8 cellular contexts compared by ENCODE assay signal in genomic region chr7:140697447-140698143, GRCh38. TPM values are rescaled to one million over a fixed set of nuclear protein-coding genes. Genes with fewer than 3 reads are reported as not detected.
DNase-seq lines count a peak whose midpoint lies in the region; ATAC-seq, FAIRE-seq and TF ChIP-seq lines count a peak whose summit lies in the region.

No MANE protein-coding gene starts in this region.

- no peak for TF ChIP-seq CTCF in AG04449 (IDR thresholded peaks at IDR 0.05; ENCODE audit: insufficient read depth, low read length, missing control alignments)
- TF ChIP-seq CTCF in IMR-90 (conservative IDR thresholded peaks at IDR 0.05; ENCODE audit: low read depth, low read length), result no peak
- TF ChIP-seq CTCF in choroid plexus epithelial cell (conservative IDR thresholded peaks at IDR 0.05; ENCODE audit: low read depth, low read length), result no peak

- H3K4me1 ChIP-seq in IMR-90 (ENCODE audit: control insufficient read depth, insufficient read depth, low read length), result peaks cover 5% of the 10 kb centered on the region
- H3K4me1 ChIP-seq in muscle layer of colon (ENCODE audit: insufficient read depth, low read length), result peaks cover 19% of the 10 kb centered on the region

- H2BK120ac ChIP-seq in IMR-90 (ENCODE audit: low read depth, low read length), result peak overlapping the region; percentile 18; the same call in 1 of the 2 replicates

- peak overlapping the region; percentile 89 for H2AFZ ChIP-seq in IMR-90 (replicated peaks; ENCODE audit: low read length, poor library complexity)

- H3K4ac ChIP-seq in IMR-90 (ENCODE audit: low read depth, low read length), result peak overlapping the region; percentile 61

- FAIRE-seq in GM19239 (lab: Jason Lieb, UNC), result no peak

- in situ Hi-C loops in IMR-90 (cut with MboI; ENCODE audit: low sequenced_read_pairs), result no loop called here

- peak overlapping the region; percentile 93 for H2AK9ac ChIP-seq in IMR-90 (replicated peaks; ENCODE audit: low read depth, low read length, poor library complexity)

- peak overlapping the region; percentile 35; the same call in 1 of the 2 replicates for H2AK5ac ChIP-seq in IMR-90 (ENCODE audit: low read depth, low read length)

- intact Hi-C loops in IMR-90 (cut with micrococcal nuclease), result loop anchor here (2.0 to 10.0 kb wide), 2 partner anchors 223 to 227 kb away; partner anchors contain the start of gene BRAF

- H3K79me1 ChIP-seq in IMR-90 (ENCODE audit: low read depth in 1 of 2, low read length in 2 of 2), result peaks cover 13 to 37% of the 10 kb centered on the region in 2 experiments; a peak in 3 of 4 replicates

- no peak for ATAC-seq in IMR-90 (ENCODE audit: low read depth)

- no peak overlapping the region for H3K18ac ChIP-seq in IMR-90 (ENCODE audit: low read depth, low read length)

- DNase-seq in AG04449 (ENCODE audit: low read depth, low spot score), result no peak
- DNase-seq in IMR-90, result peak; percentile 64
- DNase-seq in choroid plexus epithelial cell (ENCODE audit: low read depth), result peak; percentile 46
- DNase-seq in middle frontal gyrus (ENCODE audit: extremely low spot score, low spot score), result no peak
- no peak for DNase-seq in NAMALWA (ENCODE audit: low spot score)
- no peak for DNase-seq in erythroblast (lab: John Stamatoyannopoulos, UW)
- DNase-seq in GM19239 (ENCODE audit: insufficient read length, low spot score), result no peak

- no peaks in the 10 kb centered on the region; the same call in 1 of the 2 replicates for H4K20me1 ChIP-seq in IMR-90 (ENCODE audit: insufficient read depth, low read length)

- no peaks in the 10 kb centered on the region for H3K9me3 ChIP-seq in IMR-90 (ENCODE audit: control insufficient read depth, insufficient read depth, low read length)
- H3K9me3 ChIP-seq in muscle layer of colon (ENCODE audit: low read length), result no peaks in the 10 kb centered on the region

- H3K56ac ChIP-seq in IMR-90 (ENCODE audit: extremely low read depth, insufficient read depth, low read length), result peak overlapping the region; percentile 70; the same call in 1 of the 2 replicates

- 54% methylated on average over 10 of the region's 24 CpGs; no CpG with 5 or more reads in 1 of the 2 experiments for WGBS in IMR-90 (ENCODE audit: extremely low coverage in 2 of 2, insufficient read length in 1 of 2), 2 experiments

- H2BK20ac ChIP-seq in IMR-90 (ENCODE audit: low read depth, low read length), result peak overlapping the region; percentile 21; the same call in 1 of the 2 replicates

- CTCF ChIA-PET in AG04449 (lab: Yijun Ruan, JAX), result interaction anchor here (1.1 kb wide), 1 partner anchor 315 kb away, joined by 3 read pairs; no protein-coding TSS in a partner anchor
- CTCF ChIA-PET in IMR-90 (lab: Yijun Ruan, JAX), result interaction anchor here (0.6 kb wide), 1 partner anchor 402 kb away, joined by 3 read pairs; no protein-coding TSS in a partner anchor

- no peaks in the 10 kb centered on the region for H3K27me3 ChIP-seq in IMR-90 (ENCODE audit: control insufficient read depth, insufficient read depth, low read length)
- H3K27me3 ChIP-seq in muscle layer of colon (ENCODE audit: control insufficient read depth in 1 of 2, insufficient read depth in 2 of 2, low read length in 2 of 2), result no peaks in the 10 kb centered on the region

- no peak overlapping the region for H2BK15ac ChIP-seq in IMR-90 (ENCODE audit: low read depth, low read length)

- H3K9ac ChIP-seq in IMR-90 (ENCODE audit: low read depth, low read length), result peak overlapping the region; percentile 85
- peak overlapping the region; percentile 42 for H3K9ac ChIP-seq in muscle layer of colon (ENCODE audit: low read length)

- peak overlapping the region; percentile 51 for H2BK5ac ChIP-seq in IMR-90 (ENCODE audit: low read depth, low read length, poor library complexity, severe bottlenecking)

- TF ChIP-seq POLR2A in IMR-90 (IDR thresholded peaks at IDR 0.05; ENCODE audit: low read depth, low read length) (no peak), erythroblast (IDR thresholded peaks at IDR 0.05; ENCODE audit: low read length) (no peak)

- H3K23ac ChIP-seq in IMR-90 (ENCODE audit: low read depth, low read length), result peak overlapping the region; percentile 97

- no peak for TF ChIP-seq RAD21 in IMR-90 (IDR thresholded peaks at IDR 0.05; ENCODE audit: low read length)

- H4K5ac ChIP-seq in IMR-90 (ENCODE audit: low read depth, low read length), result peak overlapping the region; percentile 2; the same call in 1 of the 2 replicates

- POLR2A ChIA-PET in AG04449 (lab: Yijun Ruan, JAX) (interaction anchor here (0.8 kb wide), 1 partner anchor 22 kb away, joined by 4 read pairs; no protein-coding TSS in a partner anchor), IMR-90 (lab: Charles Lee; ENCODE audit: unreplicated experiment) (no interaction called here)

- dilution Hi-C loops in IMR-90 (cut with HindIII; ENCODE audit: low sequenced_read_pairs, unreplicated experiment), result no loop called here

- H3K36me3 ChIP-seq in IMR-90 (ENCODE audit: control insufficient read depth, insufficient read depth, low read length) (no peaks in the 10 kb centered on the region), muscle layer of colon (ENCODE audit: insufficient read depth, low read length) (no peaks in the 10 kb centered on the region)

- H4K91ac ChIP-seq in IMR-90 (ENCODE audit: insufficient read depth, low read depth, low read length), result peak overlapping the region; percentile 51; the same call in 1 of the 2 replicates

- peak overlapping the region; percentile 98 for H3K4me3 ChIP-seq in AG04449 (ENCODE audit: low read depth, low read length)
- peak overlapping the region; percentile 92 for H3K4me3 ChIP-seq in IMR-90 (ENCODE audit: insufficient read depth, low read depth, low read length)
- H3K4me3 ChIP-seq in choroid plexus epithelial cell (ENCODE audit: low read depth, low read length), result peak overlapping the region; percentile 99
- peak overlapping the region; percentile 92 to 96 for H3K4me3 ChIP-seq in muscle layer of colon (ENCODE audit: low read depth in 1 of 2, low read length in 2 of 2)

- H3K27ac ChIP-seq in IMR-90 (ENCODE audit: insufficient read depth, low read length) (peak overlapping the region; percentile 94), muscle layer of colon (ENCODE audit: low read depth, low read length) (peak overlapping the region; percentile 93)

- H3K4me2 ChIP-seq in IMR-90 (ENCODE audit: low read depth, low read length), result peak overlapping the region; percentile 86

- no TSS peak for BruUV-seq in IMR-90 (replicated peaks; lab: Mats Ljungman, UMichigan)

- H3K9me1 ChIP-seq in IMR-90 (ENCODE audit: insufficient read depth, low read length), result peaks cover 6% of the 10 kb centered on the region; the same call in 1 of the 2 replicates

- peak overlapping the region; percentile 50 to 72; a peak in 3 of 4 replicates for H4K8ac ChIP-seq in IMR-90 (ENCODE audit: low read depth in 2 of 2, low read length in 2 of 2)

- H3K14ac ChIP-seq in IMR-90 (replicated peaks; ENCODE audit: low read depth, low read length), result peak overlapping the region; percentile 54

TF ChIP-seq in IMR-90, 13 proteins besides CTCF, POLR2A, EP300 and RAD21:
- TF ChIP-seq CEBPB (IDR thresholded peaks at IDR 0.05; ENCODE audit: low read depth, low read length) (0 out of 2 replicates have a peak, but pooled peaks have one; percentile 31), MAFK (IDR thresholded peaks at IDR 0.05; ENCODE audit: low read depth, low read length) (no peak), BHLHE40 (IDR thresholded peaks at IDR 0.05; ENCODE audit: low read depth, low read length) (no peak), SMC3 (IDR thresholded peaks at IDR 0.05; ENCODE audit: low read depth, low read length) (0 out of 2 replicates have a peak, but pooled peaks have one; percentile 10), CHD1 (IDR thresholded peaks at IDR 0.05; ENCODE audit: low read depth, low read length) (no peak)

RNA-seq across cellular contexts. Expression of gene NDUFB2, which starts 1.1 kb away (rescaled TPM):
- 81.7 and 136 TPM in 2 replicates for total RNA-seq in IMR-90 (2012; rRNA removed)
- 143 and 170 TPM in 2 replicates for polyA plus RNA-seq in IMR-90 (2012; rRNA removed)
- 591 and 666 TPM in 2 replicates for polyA plus RNA-seq in IMR-90 (2012; cell fraction: cytosol; rRNA removed)
- 135 and 207 TPM in 2 replicates for polyA plus RNA-seq in IMR-90 (2012; cell fraction: nucleus; rRNA removed; ENCODE audit: low replicate concordance)

RNA-seq across cellular contexts. Expression of gene ADCK2, which starts 24.9 kb away (rescaled TPM):
- total RNA-seq in IMR-90 (2012; rRNA removed), result 7.5 and 10.0 TPM in 2 replicates
- polyA plus RNA-seq in IMR-90 (2012; rRNA removed), result 6.9 and 7.1 TPM in 2 replicates
- 5.8 and 9.5 TPM in 2 replicates for polyA plus RNA-seq in IMR-90 (2012; cell fraction: cytosol; rRNA removed)
- 5.3 and 5.7 TPM in 2 replicates for polyA plus RNA-seq in IMR-90 (2012; cell fraction: nucleus; rRNA removed; ENCODE audit: low replicate concordance)

RNA-seq across cellular contexts. Expression of gene DENND2A, which starts 57.0 kb away (rescaled TPM):
- total RNA-seq in IMR-90 (2012; rRNA removed), result 7.5 and 7.8 TPM in 2 replicates
- 7.4 and 10.3 TPM in 2 replicates for polyA plus RNA-seq in IMR-90 (2012; rRNA removed)
- polyA plus RNA-seq in IMR-90 (2012; cell fraction: cytosol; rRNA removed), result 7.5 and 18.0 TPM in 2 replicates
- 14.9 and 25.0 TPM in 2 replicates for polyA plus RNA-seq in IMR-90 (2012; cell fraction: nucleus; rRNA removed; ENCODE audit: low replicate concordance)

Comparison
In these comparisons a context has a peak if more than half of its experiments do, and no peak if none do; other contexts are left out.
1. DNase-seq: peak in IMR-90 (single experiment) and choroid plexus epithelial cell (single experiment); none in AG04449 (single experiment), middle frontal gyrus (single experiment), NAMALWA (single experiment), erythroblast (0 of 2) and GM19239 (single experiment).
2. Peak in every context shown above with its lines, with median percentiles within 50 percentile points of each other: H3K4me3 ChIP-seq.